In the genomic region with DNA sequence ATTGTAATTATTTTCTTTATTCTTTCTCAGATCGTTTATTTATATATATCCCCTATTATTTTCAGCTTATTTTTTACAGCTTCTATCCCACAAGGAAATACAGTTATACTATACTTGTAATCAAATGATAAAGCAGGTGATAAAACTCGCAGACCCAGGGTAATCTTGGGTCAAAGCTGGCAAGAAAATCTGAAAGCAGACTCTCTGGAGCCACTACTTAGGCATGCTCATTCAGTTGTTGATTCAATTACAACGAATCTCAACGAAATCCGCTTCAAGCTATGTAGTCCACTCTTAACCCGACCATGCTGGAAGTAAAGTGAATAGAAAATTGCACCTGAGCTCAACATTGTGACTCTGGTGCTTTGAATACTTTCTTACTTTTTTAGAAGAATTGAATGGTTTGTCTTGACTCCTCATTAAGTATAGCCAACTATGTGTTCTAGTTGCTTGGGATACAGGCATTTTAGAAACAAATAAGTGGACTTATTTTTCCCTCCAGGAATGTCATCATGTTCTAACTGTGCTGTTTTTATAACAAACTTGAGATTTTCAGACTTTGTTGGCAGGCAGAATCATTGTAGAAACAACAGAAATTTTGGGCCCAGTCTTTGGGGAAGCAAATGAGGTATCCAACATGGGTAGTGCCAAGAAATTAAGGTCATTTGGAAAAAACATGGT, we compare ENCODE assay signal across 22 cellular contexts.
"Had no signal": no experiment of that assay in that cellular context is flagged by ENCODE, and none has a peak within 500 bp of the region (broad histone marks: within the 10 kb centered on the region; RNA-seq: fewer than 3 reads in every experiment).

No MANE protein-coding gene starts in this region.

- H3K27ac Mint-ChIP-seq: activated CD4-positive, alpha-beta memory T cell treated with anti-CD3 and anti-CD28 coated beads for 36 hours; activated CD4-positive, alpha-beta T cell treated with anti-CD3 and anti-CD28 coated beads for 36 hours; activated naive CD4-positive, alpha-beta T cell treated with anti-CD3 and anti-CD28 coated beads for 36 hours; dendritic cell treated with granulocyte-macrophage colony-stimulating factor and Interleukin-4, amounts not matched to agents 40 ng/mL and 50 ng/mL, for 4 days; type B pancreatic cell; WTC11 had no signal

- H3K4me1 Mint-ChIP-seq: activated CD4-positive, alpha-beta T cell treated with anti-CD3 and anti-CD28 coated beads for 36 hours; WTC11 had no signal

- H3K9me3 Mint-ChIP-seq: activated CD4-positive, alpha-beta memory T cell treated with anti-CD3 and anti-CD28 coated beads for 36 hours; activated naive CD4-positive, alpha-beta T cell treated with anti-CD3 and anti-CD28 coated beads for 36 hours; dendritic cell treated with granulocyte-macrophage colony-stimulating factor and Interleukin-4, amounts not matched to agents 40 ng/mL and 50 ng/mL, for 4 days; nephron; type B pancreatic cell; WTC11 had no signal

- H3K27me3 Mint-ChIP-seq: activated CD4-positive, alpha-beta memory T cell treated with anti-CD3 and anti-CD28 coated beads for 36 hours; activated CD4-positive, alpha-beta T cell treated with anti-CD3 and anti-CD28 coated beads for 36 hours; dendritic cell treated with granulocyte-macrophage colony-stimulating factor and Interleukin-4, amounts not matched to agents 40 ng/mL and 50 ng/mL, for 4 days; type B pancreatic cell had no signal

- H3K4me3 Mint-ChIP-seq: activated CD4-positive, alpha-beta memory T cell treated with anti-CD3 and anti-CD28 coated beads for 36 hours; activated CD4-positive, alpha-beta T cell treated with anti-CD3 and anti-CD28 coated beads for 36 hours; activated naive CD4-positive, alpha-beta T cell treated with anti-CD3 and anti-CD28 coated beads for 36 hours; dendritic cell treated with granulocyte-macrophage colony-stimulating factor and Interleukin-4, amounts not matched to agents 40 ng/mL and 50 ng/mL, for 4 days; nephron; type B pancreatic cell; WTC11 had no signal

- DNase-seq: activated CD4-positive, alpha-beta memory T cell treated with anti-CD3 and anti-CD28 coated beads for 36 hours; activated CD4-positive, alpha-beta T cell treated with anti-CD3 and anti-CD28 coated beads for 36 hours; activated naive CD4-positive, alpha-beta T cell treated with anti-CD3 and anti-CD28 coated beads for 36 hours; brain microvascular endothelial cell; cerebellar nuclear complex; effector CD8-positive, alpha-beta T cell; esophagus squamous epithelium; midbrain; posterior cingulate gyrus; retina; stimulated activated CD4-positive, alpha-beta T cell treated with anti-CD3 and anti-CD28 coated beads, Interleukin-12 subunit alpha, Interleukin-12 subunit beta, amount 100 ng/mL, for 4 hours; stimulated activated CD4-positive, alpha-beta T cell treated with anti-CD3 and anti-CD28 coated beads, Interleukin-1b, Interleukin-23, amount 100 ng/mL, for 48 hours; stimulated activated CD8-positive, alpha-beta memory T cell treated with anti-CD3 and anti-CD28 coated beads, Interleukin-4, amount 100 ng/mL, for 48 hours; stimulated activated naive CD4-positive, alpha-beta T cell; substantia nigra had no signal

- H3K4me3 ChIP-seq: esophagus squamous epithelium, hepatocyte, lung, SK-N-MC had no signal

- ATAC-seq: activated CD4-positive, alpha-beta T cell treated with anti-CD3 and anti-CD28 coated beads for 36 hours; WTC11 had no signal

- H3K27ac ChIP-seq: brain microvascular endothelial cell, hepatocyte, SK-N-MC had no signal

- H3K9me3 ChIP-seq: esophagus squamous epithelium had no signal

- H3K27me3 ChIP-seq: brain microvascular endothelial cell, esophagus squamous epithelium, hepatocyte had no signal
